In the genomic region with DNA sequence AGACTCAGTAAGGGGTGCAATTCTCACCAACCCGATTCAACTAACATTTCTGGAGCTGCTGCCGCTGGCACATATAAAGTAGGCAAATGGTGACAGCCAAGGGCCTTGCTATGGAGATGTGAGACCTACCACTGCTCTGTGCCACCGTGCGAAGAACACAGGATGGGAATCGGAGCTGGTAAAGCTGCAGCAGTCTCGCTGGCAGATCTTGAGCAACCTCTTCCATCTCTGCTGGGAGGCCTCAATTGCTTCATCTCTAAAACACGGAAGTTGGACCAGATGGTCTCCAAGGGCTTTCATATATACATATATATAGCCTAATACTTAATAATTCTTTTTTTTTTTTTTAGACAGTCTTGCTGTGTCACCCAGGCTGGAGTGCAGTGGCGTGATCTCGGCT, we compare ENCODE assay signal across 16 cellular contexts.
DNase-seq lines count a peak whose midpoint lies in the region; ATAC-seq and TF ChIP-seq lines count a peak whose summit lies in the region.
"Had no signal": no experiment of that assay in that cellular context is flagged by ENCODE, and none has a peak within 500 bp of the region (broad histone marks: within the 10 kb centered on the region; RNA-seq: fewer than 3 reads in every experiment).

No MANE protein-coding gene starts in this region.

- H3K36me3 Mint-ChIP-seq in immature natural killer cell: peaks cover under 1 to 9% (median 3%) of the 10 kb centered on the region in 3 donors

- TF ChIP-seq EP300 in gastroesophageal sphincter (IDR thresholded peaks at IDR 0.05): no peak

- no peak overlapping the region for H2AFZ ChIP-seq in MM.1S (ENCODE audit: low read length)

- no peaks in the 10 kb centered on the region for H3K36me3 ChIP-seq in gastroesophageal sphincter
- H3K36me3 ChIP-seq in MM.1S (replicated peaks; ENCODE audit: insufficient read depth, low read length): no peaks in the 10 kb centered on the region
- H3K36me3 ChIP-seq: BE2C, HAP-1, prostate gland had no signal

- TF ChIP-seq CTCF in gastroesophageal sphincter (IDR thresholded peaks at IDR 0.05) (no peak), MM.1S (IDR thresholded peaks at IDR 0.05; ENCODE audit: low read length) (no peak)

- peak; percentile 31 for ATAC-seq in gastroesophageal sphincter
- no peak for ATAC-seq in HG03439 (IDR thresholded peaks at IDR 0.05; ENCODE audit: unreplicated experiment)

- no peaks in the 10 kb centered on the region for H3K27me3 ChIP-seq in gastroesophageal sphincter
- peaks cover 2% of the 10 kb centered on the region; the same call in 1 of the 2 replicates for H3K27me3 ChIP-seq in MM.1S (replicated peaks; ENCODE audit: insufficient read depth, low read length)
- H3K27me3 ChIP-seq: BE2C had no signal

- no peaks in the 10 kb centered on the region for H3K9me3 Mint-ChIP-seq in immature natural killer cell
- H3K9me3 Mint-ChIP-seq: activated CD4-positive, alpha-beta T cell treated with anti-CD3 and anti-CD28 coated beads, Interleukin-2, amount 10 ng/mL, durations not matched to agents 24 days and 14 days had no signal

- no peak for TF ChIP-seq POLR2A in gastroesophageal sphincter (IDR thresholded peaks at IDR 0.05)

- peak overlapping the region in 1 of 2 donors; percentile 41 for H3K4me3 ChIP-seq in gastroesophageal sphincter
- H3K4me3 ChIP-seq in MM.1S (ENCODE audit: low read length): no peak overlapping the region
- H3K4me3 ChIP-seq: HAP-1, prostate gland, SK-N-MC had no signal

- no peaks in the 10 kb centered on the region for H3K9me2 ChIP-seq in MM.1S (replicated peaks; ENCODE audit: insufficient read depth, low read length)

- no peaks in the 10 kb centered on the region for H3K9me3 ChIP-seq in gastroesophageal sphincter
- H3K9me3 ChIP-seq in MM.1S (replicated peaks; ENCODE audit: insufficient read depth, low read length): no peaks in the 10 kb centered on the region
- H3K9me3 ChIP-seq: BE2C, HAP-1, prostate gland had no signal

- H3K4me1 Mint-ChIP-seq in immature natural killer cell: peaks cover 6 to 66% of the 10 kb centered on the region in 2 donors
- H3K4me1 Mint-ChIP-seq: activated CD4-positive, alpha-beta T cell treated with anti-CD3 and anti-CD28 coated beads, Interleukin-2, amount 10 ng/mL, durations not matched to agents 24 days and 14 days had no signal

- intact Hi-C loops in posterior vena cava (cut with DNase I): no loop called here

- no peak overlapping the region for H3K4me2 ChIP-seq in MM.1S (ENCODE audit: low read depth, low read length)

- DNase-seq in GF-D8 (lab: John Stamatoyannopoulos, UW) (peak; percentile 94), MV-4-11 (lab: John Stamatoyannopoulos, UW) (peak; percentile 97), posterior vena cava (ENCODE audit: low spot score) (peak; percentile 78), MM.1S (no peak), immature natural killer cell (no peak), SW 1271 (lab: John Stamatoyannopoulos, UW) (no peak)
- DNase-seq: activated CD4-positive, alpha-beta T cell treated with anti-CD3 and anti-CD28 coated beads, Interleukin-2, amount 10 ng/mL, durations not matched to agents 24 days and 14 days; activated naive CD4-positive, alpha-beta T cell treated with Interleukin-2 at 50 U/mL for 16 hours; BE2C; left cardiac atrium; NCI-H1048 had no signal

- peak overlapping the region in 3 of 4 donors; percentile 62 to 81 (median 74) for H3K27ac ChIP-seq in gastroesophageal sphincter
- no peak overlapping the region for H3K27ac ChIP-seq in MM.1S (ENCODE audit: low read length)
- H3K27ac ChIP-seq: prostate gland, SK-N-MC had no signal

- WGBS in gastroesophageal sphincter (ENCODE audit: low coverage in 1 of 2), 2 donors: 87 to 100% methylated on average over 2 to 9 of the region's 9 CpGs

- H3K9ac ChIP-seq in MM.1S (ENCODE audit: low read length): no peak overlapping the region

- H3K27me3 Mint-ChIP-seq in immature natural killer cell (ENCODE audit: low read depth in 3 of 3): peaks cover 0 to 7% (median 2%) of the 10 kb centered on the region in 3 donors
- H3K27me3 Mint-ChIP-seq: activated CD4-positive, alpha-beta T cell treated with anti-CD3 and anti-CD28 coated beads, Interleukin-2, amount 10 ng/mL, durations not matched to agents 24 days and 14 days had no signal

- H3F3A ChIP-seq in MM.1S (ENCODE audit: insufficient read depth, low read length): no peaks in the 10 kb centered on the region

- peaks cover 0 to 60% (median 17%) of the 10 kb centered on the region in 3 donors for H3K4me1 ChIP-seq in gastroesophageal sphincter
- H3K4me1 ChIP-seq in MM.1S (ENCODE audit: low read length): no peaks in the 10 kb centered on the region
- H3K4me1 ChIP-seq: BE2C, HAP-1, prostate gland had no signal

- no peak overlapping the region for H3K27ac Mint-ChIP-seq in immature natural killer cell
- H3K27ac Mint-ChIP-seq: activated CD4-positive, alpha-beta T cell treated with anti-CD3 and anti-CD28 coated beads, Interleukin-2, amount 10 ng/mL, durations not matched to agents 24 days and 14 days had no signal

- no peaks in the 10 kb centered on the region for H3K79me2 ChIP-seq in MM.1S (ENCODE audit: low read length)

- H4K20me1 ChIP-seq in MM.1S (ENCODE audit: insufficient read depth, low read length): no peaks in the 10 kb centered on the region

- H3K4me3 Mint-ChIP-seq in immature natural killer cell: no peak overlapping the region
- H3K4me3 Mint-ChIP-seq: activated CD4-positive, alpha-beta T cell treated with anti-CD3 and anti-CD28 coated beads, Interleukin-2, amount 10 ng/mL, durations not matched to agents 24 days and 14 days had no signal

Comparison
In these comparisons a context has a peak if more than half of its experiments do, and no peak if none do; other contexts are left out.
1. DNase-seq: peak in GF-D8 (single experiment), MV-4-11 (single experiment) and posterior vena cava (single experiment); none in MM.1S (single experiment), immature natural killer cell (0 of 3) and SW 1271 (0 of 2).